Comparison of ENCODE assay signal across 10 cellular contexts in genomic region chr9:89422151-89422918, GRCh38.
DNase-seq lines count a peak whose midpoint lies in the region; ATAC-seq and TF ChIP-seq lines count a peak whose summit lies in the region.
"Had no signal": no experiment of that assay in that cellular context is flagged by ENCODE, and none has a peak within 500 bp of the region (broad histone marks: within the 10 kb centered on the region; RNA-seq: fewer than 3 reads in every experiment).

No MANE protein-coding gene starts in this region.

- TF ChIP-seq CTCF in epithelial cell of esophagus (IDR thresholded peaks at IDR 0.05; ENCODE audit: insufficient read depth, low read depth, low read length, missing control alignments) (no peak), GM13977 (IDR thresholded peaks at IDR 0.05; ENCODE audit: extremely low read depth, insufficient read depth, missing control alignments) (no peak)

- H3K4me3 Mint-ChIP-seq in activated CD4-positive, alpha-beta T cell treated with anti-CD3 and anti-CD28 coated beads, Interleukin-2, amount 10 ng/mL, durations not matched to agents 24 days and 14 days, result peak overlapping the region; percentile 56
- H3K4me3 Mint-ChIP-seq: memory B cell had no signal

- in situ Hi-C loops in GM13977 (cut with MboI; ENCODE audit: low pct_unique_long_range_greater_than_20kb, low sequenced_read_pairs, unreplicated experiment), result no loop called here

- no peaks in the 10 kb centered on the region for H3K27me3 Mint-ChIP-seq in activated CD4-positive, alpha-beta T cell treated with anti-CD3 and anti-CD28 coated beads, Interleukin-2, amount 10 ng/mL, durations not matched to agents 24 days and 14 days
- H3K27me3 Mint-ChIP-seq: memory B cell had no signal

- H3K36me3 Mint-ChIP-seq in activated CD4-positive, alpha-beta T cell treated with anti-CD3 and anti-CD28 coated beads, Interleukin-2, amount 10 ng/mL, durations not matched to agents 24 days and 14 days (ENCODE audit: low read depth), result peaks cover 69% of the 10 kb centered on the region

- no peak overlapping the region for H3K4me3 ChIP-seq in epithelial cell of esophagus (ENCODE audit: low read length)
- H3K4me3 ChIP-seq: upper lobe of left lung had no signal

- peaks cover 5% of the 10 kb centered on the region for H3K9me3 Mint-ChIP-seq in activated CD4-positive, alpha-beta T cell treated with anti-CD3 and anti-CD28 coated beads, Interleukin-2, amount 10 ng/mL, durations not matched to agents 24 days and 14 days
- H3K9me3 Mint-ChIP-seq: memory B cell had no signal

- peaks cover 88% of the 10 kb centered on the region for H3K4me1 Mint-ChIP-seq in activated CD4-positive, alpha-beta T cell treated with anti-CD3 and anti-CD28 coated beads, Interleukin-2, amount 10 ng/mL, durations not matched to agents 24 days and 14 days

- intact Hi-C loops in activated CD4-positive, alpha-beta T cell treated with anti-CD3 and anti-CD28 coated beads, Interleukin-2, amount 10 ng/mL, durations not matched to agents 24 days and 14 days (cut with micrococcal nuclease), result loop anchor here (1.0 to 5.0 kb wide), 7 partner anchors 12 to 280 kb away; partner anchors contain the start of genes GADD45G and SECISBP2

- peak overlapping the region; percentile 86 for H3K27ac Mint-ChIP-seq in activated CD4-positive, alpha-beta T cell treated with anti-CD3 and anti-CD28 coated beads, Interleukin-2, amount 10 ng/mL, durations not matched to agents 24 days and 14 days
- H3K27ac Mint-ChIP-seq: memory B cell had no signal

- DNase-seq in activated CD4-positive, alpha-beta T cell treated with anti-CD3 and anti-CD28 coated beads, Interleukin-2, amount 10 ng/mL, durations not matched to agents 24 days and 14 days, result peak; percentile 89
- peak; percentile 9 for DNase-seq in epithelial cell of esophagus (ENCODE audit: low read depth)
- peak; percentile 71 for DNase-seq in stimulated activated naive CD4-positive, alpha-beta T cell treated with Interleukin-2 at 50 U/mL for 16 hours (lab: John Stamatoyannopoulos, UW)
- DNase-seq in GM13977 (ENCODE audit: low spot score), result no peak
- no peak for DNase-seq in DMS153 treated with DMSO at 0.1 percent for 48 hours (lab: John Stamatoyannopoulos, UW; ENCODE audit: unreplicated experiment)
- DNase-seq in NCI-H2227 treated with DMSO at 0.1 percent for 48 hours (lab: John Stamatoyannopoulos, UW), result no peak

- ATAC-seq in HG03469 (IDR thresholded peaks at IDR 0.05; ENCODE audit: unreplicated experiment) (peak; percentile 31), GM19395 (IDR thresholded peaks at IDR 0.05; ENCODE audit: unreplicated experiment) (no peak)

Comparison
In these comparisons a context has a peak if more than half of its experiments do, and no peak if none do; other contexts are left out.
1. DNase-seq: peak in activated CD4-positive, alpha-beta T cell treated with anti-CD3 and anti-CD28 coated beads, Interleukin-2, amount 10 ng/mL, durations not matched to agents 24 days and 14 days (single experiment), epithelial cell of esophagus (single experiment) and stimulated activated naive CD4-positive, alpha-beta T cell treated with Interleukin-2 at 50 U/mL for 16 hours (single experiment); none in GM13977 (single experiment), DMS153 treated with DMSO at 0.1 percent for 48 hours (single experiment) and NCI-H2227 treated with DMSO at 0.1 percent for 48 hours (single experiment).